In the genomic region with DNA sequence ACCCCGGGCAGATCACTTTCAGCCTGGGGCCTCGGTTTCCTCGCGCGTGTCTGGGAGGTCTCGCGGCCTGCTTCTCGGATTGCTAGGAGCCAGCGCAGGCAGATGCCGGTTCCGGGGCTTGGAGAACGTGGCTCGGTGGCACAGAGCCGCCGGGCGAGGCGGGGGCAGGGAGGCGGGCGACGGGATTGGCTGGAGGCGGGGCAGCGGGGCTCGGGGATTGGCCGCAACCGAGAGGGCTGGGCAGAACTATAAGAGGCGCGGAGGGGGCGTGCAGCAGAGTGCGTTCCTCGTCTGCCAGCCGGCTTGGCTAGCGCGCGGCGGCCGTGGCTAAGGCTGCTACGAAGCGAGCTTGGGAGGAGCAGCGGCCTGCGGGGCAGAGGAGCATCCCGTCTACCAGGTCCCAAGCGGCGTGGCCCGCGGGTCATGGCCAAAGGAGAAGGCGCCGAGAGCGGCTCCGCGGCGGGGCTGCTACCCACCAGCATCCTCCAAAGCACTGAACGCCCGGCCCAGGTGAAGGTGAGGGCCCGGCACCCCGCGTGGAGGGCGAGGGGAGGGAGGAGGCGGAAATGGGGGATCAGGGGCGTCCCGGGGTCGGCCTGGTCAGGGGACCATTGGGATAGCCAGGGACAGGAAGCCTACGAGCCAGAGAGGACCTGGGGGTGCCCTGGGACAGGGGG, we compare ENCODE assay signal across 8 cellular contexts. TPM values are rescaled to one million over a fixed set of nuclear protein-coding genes. Genes with fewer than 3 reads are reported as not detected.
DNase-seq lines count a peak whose midpoint lies in the region; ATAC-seq and TF ChIP-seq lines count a peak whose summit lies in the region.

A gene (plus strand): TSS at position 276 of the 677 bp plus-strand sequence. CDS start 148 bp downstream, at position 424.

- DNase-seq in BJ (ENCODE audit: low read depth) (peak; percentile 52), HS-27A (ENCODE audit: low read depth) (peak; percentile 73), NOMO-1 treated with dmso at 0.1 percent for 144 hours (lab: John Stamatoyannopoulos, UW; ENCODE audit: unreplicated experiment) (peak; percentile 97), epithelial cell of esophagus (ENCODE audit: low read depth) (peak; percentile 97), middle frontal gyrus (ENCODE audit: extremely low spot score, low spot score) (peak; percentile 81)
- DNase-seq in activated CD8-positive, alpha-beta memory T cell treated with anti-CD3 and anti-CD28 coated beads, Interleukin-2, amount 50 U/mL, for 48 hours, result peak; percentile 95
- DNase-seq in stimulated activated CD8-positive, alpha-beta memory T cell treated with anti-CD3 and anti-CD28 coated beads, Interleukin-2, amount 100 ng/mL, for 1 hour (ENCODE audit: low read depth in 2 of 2), result peak; percentile 71 to 79

- peak within 1 kb of the TSS; percentile 52 for H3K4me3 ChIP-seq in BJ (ENCODE audit: low read depth, low read length)
- H3K4me3 ChIP-seq in epithelial cell of esophagus (ENCODE audit: low read length), result peak within 1 kb of the TSS; percentile 93

- peak; percentile 73 for ATAC-seq in GM19397 (IDR thresholded peaks at IDR 0.05; ENCODE audit: unreplicated experiment)

- no peaks in the 10 kb centered on the region for H3K36me3 ChIP-seq in BJ (ENCODE audit: control insufficient read depth, insufficient read depth, low read length)

- CTCF ChIA-PET in BJ (lab: Yijun Ruan, JAX), result interaction anchor here (1.2 to 9.2 kb wide), 8 partner anchors 12 to 78 kb away, joined by 3 to 47 read pairs (median 6); a partner anchor contains a TSS

- TF ChIP-seq CTCF in BJ (IDR thresholded peaks at IDR 0.05; ENCODE audit: insufficient read depth, low read depth, low read length) (no peak), epithelial cell of esophagus (IDR thresholded peaks at IDR 0.05; ENCODE audit: insufficient read depth, low read depth, low read length, missing control alignments) (no peak)

- no peaks in the 10 kb centered on the region for H3K27me3 ChIP-seq in BJ (ENCODE audit: control insufficient read depth, insufficient read depth, low read length)

- POLR2A ChIA-PET in BJ (lab: Charles Lee), result no interaction called here

RNA-seq across cellular contexts. Expression of the gene that starts here (rescaled TPM):
- 0.94 and 2.0 TPM in 2 replicates for polyA plus RNA-seq in BJ (2011; rRNA removed)
- polyA minus RNA-seq in BJ (2011; rRNA and poly(A)+ RNA removed), result 1.4 and 2.2 TPM in 2 replicates

Comparison
In these comparisons a context has a peak if more than half of its experiments do, and no peak if none do; other contexts are left out.
1. Peak in every context shown above with its lines: DNase-seq, ATAC-seq and H3K4me3 ChIP-seq.